Comparison of ENCODE assay signal across 8 cellular contexts in genomic region chr20:19205999-19206398, GRCh38. TPM values are rescaled to one million over a fixed set of nuclear protein-coding genes. Genes with fewer than 3 reads are reported as not detected.
DNase-seq lines count a peak whose midpoint lies in the region; ATAC-seq and TF ChIP-seq lines count a peak whose summit lies in the region.

No MANE protein-coding gene starts in this region.

- no peaks in the 10 kb centered on the region for H3K9me3 ChIP-seq in prostate gland

- TF ChIP-seq POLR2A in prostate gland (IDR thresholded peaks at IDR 0.05) = no peak

- no peak overlapping the region for H3K4me3 Mint-ChIP-seq in activated T-cell treated with anti-CD3 and anti-CD28 coated beads, Interleukin-2, amount 50 U/mL, for 72 hours

- peak; percentile 48 for DNase-seq in GDM1 (lab: John Stamatoyannopoulos, UW)
- DNase-seq in HK-2 (ENCODE audit: unreplicated experiment) = peak; percentile 69
- DNase-seq in OCI-M1 (lab: John Stamatoyannopoulos, UW) = peak; percentile 85
- DNase-seq in activated T-cell treated with anti-CD3 and anti-CD28 coated beads, Interleukin-2, amount 50 U/mL, for 72 hours = peak; percentile 64 to 78
- peak; percentile 89 for DNase-seq in Right ventricle myocardium inferior (ENCODE audit: missing footprints)
- peak; percentile 62 for DNase-seq in prostate gland (ENCODE audit: low spot score)

- peak; percentile 84 to 96 (median 90) for TF ChIP-seq CTCF in prostate gland (IDR thresholded peaks at IDR 0.05)

- peak; percentile 28 to 43 for ATAC-seq in activated T-cell treated with anti-CD3 and anti-CD28 coated beads, Interleukin-2, amount 50 U/mL, for 72 hours (replicated peaks in 1 of 2)
- ATAC-seq in Right ventricle myocardium inferior (peak; percentile 31), HG02970 (IDR thresholded peaks at IDR 0.05; ENCODE audit: low FRiP score, unreplicated experiment) (no peak), GM18873 (IDR thresholded peaks at IDR 0.05; ENCODE audit: low FRiP score, unreplicated experiment) (no peak)

- H3K27ac Mint-ChIP-seq in activated T-cell treated with anti-CD3 and anti-CD28 coated beads, Interleukin-2, amount 50 U/mL, for 72 hours = no peak overlapping the region

- intact Hi-C loops in Right ventricle myocardium inferior (cut with DNase I) = loop anchor here (1.0 to 10.0 kb wide), 3 partner anchors 301 to 457 kb away; no protein-coding TSS in a partner anchor
- intact Hi-C loops in prostate gland (cut with DNase I) = loop anchor here (2.0 to 5.0 kb wide), 3 partner anchors 383 to 569 kb away; no protein-coding TSS in a partner anchor

- no peak overlapping the region for H3K27ac ChIP-seq in prostate gland

- 18% methylated on average over 8 of the region's 8 CpGs for WGBS in prostate gland

- H3K4me1 Mint-ChIP-seq in activated T-cell treated with anti-CD3 and anti-CD28 coated beads, Interleukin-2, amount 50 U/mL, for 72 hours (ENCODE audit: low read depth) = no peaks in the 10 kb centered on the region

- H3K27me3 Mint-ChIP-seq in activated T-cell treated with anti-CD3 and anti-CD28 coated beads, Interleukin-2, amount 50 U/mL, for 72 hours (ENCODE audit: low read depth) = peaks cover 40% of the 10 kb centered on the region

- no peaks in the 10 kb centered on the region for H3K36me3 ChIP-seq in prostate gland

- no peaks in the 10 kb centered on the region for H3K36me3 Mint-ChIP-seq in activated T-cell treated with anti-CD3 and anti-CD28 coated beads, Interleukin-2, amount 50 U/mL, for 72 hours (ENCODE audit: insufficient read depth in 2 of 2)

- no peaks in the 10 kb centered on the region for H3K9me3 Mint-ChIP-seq in activated T-cell treated with anti-CD3 and anti-CD28 coated beads, Interleukin-2, amount 50 U/mL, for 72 hours

- H3K4me1 ChIP-seq in prostate gland (replicated peaks) = no peaks in the 10 kb centered on the region

- no peak overlapping the region for H3K4me3 ChIP-seq in prostate gland

- H3K27me3 ChIP-seq in prostate gland (replicated peaks; ENCODE audit: insufficient read depth) = no peaks in the 10 kb centered on the region

RNA-seq across cellular contexts. Expression of gene SLC24A3, which starts 6.4 kb away (rescaled TPM):
- total RNA-seq in activated T-cell treated with anti-CD3 and anti-CD28 coated beads, Interleukin-2, amount 50 U/mL, for 72 hours = under 1 TPM in 1 of 2 donors, not detected in 1; 0.07 TPM
- total RNA-seq in Right ventricle myocardium inferior = 1.4 TPM
- 1 to 10 TPM; 4.6 to 8.0 TPM for total RNA-seq in prostate gland

Comparison
In these comparisons a context has a peak if more than half of its experiments do, and no peak if none do; other contexts are left out.
1. ATAC-seq: peak in activated T-cell treated with anti-CD3 and anti-CD28 coated beads, Interleukin-2, amount 50 U/mL, for 72 hours (2 of 2) and Right ventricle myocardium inferior (single experiment); none in HG02970 (single experiment) and GM18873 (single experiment).
2. Peak in every context shown above with its lines, with median percentiles within 50 percentile points of each other: DNase-seq.